Comparison of ENCODE assay signal across 9 cellular contexts in genomic region chr10:12720217-12720981, GRCh38.
DNase-seq lines count a peak whose midpoint lies in the region.
"Had no signal": no experiment of that assay in that cellular context is flagged by ENCODE, and none has a peak within 500 bp of the region (broad histone marks: within the 10 kb centered on the region; RNA-seq: fewer than 3 reads in every experiment).

No MANE protein-coding gene starts in this region.

- peak; percentile 3 for DNase-seq in NCI-H2227 (lab: John Stamatoyannopoulos, UW; ENCODE audit: unreplicated experiment)
- no peak for DNase-seq in NCI-H2227 treated with DMSO at 0.1 percent for 48 hours (lab: John Stamatoyannopoulos, UW)
- DNase-seq in NCI-H82 treated with DMSO at 0.1 percent for 48 hours (lab: John Stamatoyannopoulos, UW; ENCODE audit: unreplicated experiment): peak; percentile 81
- peak; percentile 96 for DNase-seq in epithelial cell of prostate (ENCODE audit: low read depth, low spot score)
- peak; percentile 94 for DNase-seq in myocyte (ENCODE audit: low read depth)
- no peak for DNase-seq in hippocampal formation (lab: John Stamatoyannopoulos, UW)
- no peak for DNase-seq in NCI-H1092 treated with DMSO at 0.1 percent for 48 hours (lab: John Stamatoyannopoulos, UW)
- DNase-seq in retina: no peak

- peak overlapping the region; percentile 67 for H3K27ac ChIP-seq in epithelial cell of prostate
- H3K27ac ChIP-seq: BLaER1 treated with 17β-estradiol and CSF1 and Interleukin-3, amounts not matched to agents 10 nM and 100 nM had no signal

Comparison
In these comparisons a context has a peak if more than half of its experiments do, and no peak if none do; other contexts are left out.
1. DNase-seq: peak in NCI-H2227 (single experiment), NCI-H82 treated with DMSO at 0.1 percent for 48 hours (single experiment), epithelial cell of prostate (single experiment) and myocyte (single experiment); none in NCI-H2227 treated with DMSO at 0.1 percent for 48 hours (single experiment), hippocampal formation (0 of 2), NCI-H1092 treated with DMSO at 0.1 percent for 48 hours (single experiment) and retina (single experiment).